In the genomic region with DNA sequence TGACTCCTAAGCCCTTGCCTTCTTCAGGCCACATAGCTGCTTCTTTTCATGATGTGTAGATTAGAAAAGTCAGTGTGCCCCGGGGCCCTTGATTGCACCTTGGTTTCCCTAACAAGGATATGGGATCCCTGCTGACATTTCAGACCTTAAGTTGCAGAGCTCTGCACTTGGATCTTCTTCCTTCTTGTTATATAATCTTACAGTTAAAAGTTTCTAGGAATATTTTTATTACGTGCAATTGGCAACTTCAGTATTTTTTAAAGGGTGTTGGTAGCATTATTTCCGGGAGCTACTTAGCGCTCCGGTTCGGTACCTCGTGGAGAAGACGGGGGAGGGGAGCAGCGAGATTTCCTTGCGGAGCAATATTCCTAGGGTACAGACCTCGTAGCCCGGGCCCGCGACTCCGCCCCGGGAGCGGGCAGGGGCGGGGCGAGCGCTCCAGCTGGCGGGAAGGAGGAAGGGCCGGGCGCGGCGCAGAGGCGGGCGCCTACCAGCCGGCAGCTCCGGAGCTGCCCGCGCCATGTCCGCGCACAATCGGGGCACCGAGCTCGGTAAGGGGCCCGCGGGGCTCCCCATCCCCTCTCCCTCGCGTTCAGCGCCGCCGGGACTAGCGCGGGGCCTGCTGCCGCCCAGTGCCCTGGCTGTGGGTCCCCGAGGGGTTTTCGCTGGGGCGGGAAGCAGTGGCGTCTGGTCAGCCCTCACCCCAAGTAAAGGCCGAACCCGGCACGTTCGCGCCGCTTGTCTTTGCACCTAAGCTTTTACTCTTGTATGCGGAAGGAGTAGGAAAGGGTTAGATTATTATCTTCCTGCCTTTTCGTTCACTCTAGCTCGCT, we compare ENCODE assay signal across 8 cellular contexts. TPM values are rescaled to one million over a fixed set of nuclear protein-coding genes. Genes with fewer than 3 reads are reported as not detected.
A peak's percentile ranks its signal among the peaks of the same experiment; 100 is the strongest.
DNase-seq lines count a peak whose midpoint lies in the region; ATAC-seq and TF ChIP-seq lines count a peak whose summit lies in the region.

TSS of gene DERA (plus strand) at position 469 of the 833 bp plus-strand sequence. CDS start at position 521, 52 bp downstream.

- H3K4me1 Mint-ChIP-seq in CD4-positive, alpha-beta T cell (ENCODE audit: low read depth), result peaks cover 29% of the 10 kb centered on the region
- H3K4me1 Mint-ChIP-seq in effector memory CD8-positive, alpha-beta T cell (ENCODE audit: low read depth in 2 of 2), result peaks cover 7 to 12% of the 10 kb centered on the region in 2 donors

- peaks cover 3 to 22% of the 10 kb centered on the region in 2 experiments for H3K36me3 ChIP-seq in mesenchymal stem cell (ENCODE audit: control insufficient read depth in 1 of 2, insufficient read depth in 2 of 2, low read depth in 1 of 2, low read length in 2 of 2)

- peak; percentile 16 to 64 (median 42) for DNase-seq in CD4-positive, alpha-beta T cell
- DNase-seq in NCI-H774 (lab: John Stamatoyannopoulos, UW), result peak; percentile 76
- DNase-seq in activated CD8-positive, alpha-beta memory T cell treated with anti-CD3 and anti-CD28 coated beads for 24 hours, result peak; percentile 84
- DNase-seq in effector memory CD8-positive, alpha-beta T cell, result peak; percentile 23 to 42 (median 36)
- DNase-seq in mesenchymal stem cell, result peak; percentile 77
- DNase-seq in stimulated activated CD8-positive, alpha-beta memory T cell treated with anti-CD3 and anti-CD28 coated beads, Interleukin-12 subunit alpha, Interleukin-12 subunit beta, amount 100 ng/mL, for 4 hours (ENCODE audit: low read depth), result peak; percentile 41

- intact Hi-C loops in CD4-positive, alpha-beta T cell (cut with DNase I, micrococcal nuclease), result no loop called here

- H4K91ac ChIP-seq in mesenchymal stem cell (ENCODE audit: low read length), result peak within 1 kb of the TSS; percentile 77

- H2BK120ac ChIP-seq in mesenchymal stem cell (ENCODE audit: low read depth, low read length), result peak within 1 kb of the TSS; percentile 93

- peak within 1 kb of the TSS; percentile 97 for H4K8ac ChIP-seq in mesenchymal stem cell (ENCODE audit: low read length)

- no peaks in the 10 kb centered on the region for H3K36me3 Mint-ChIP-seq in CD4-positive, alpha-beta T cell (ENCODE audit: low read depth)
- H3K36me3 Mint-ChIP-seq in effector memory CD8-positive, alpha-beta T cell (ENCODE audit: insufficient read depth), result no peaks in the 10 kb centered on the region

- H3K27me3 ChIP-seq in CD4-positive, alpha-beta T cell (ENCODE audit: control insufficient read depth, insufficient read depth, low read length), result no peaks in the 10 kb centered on the region
- no peaks in the 10 kb centered on the region for H3K27me3 ChIP-seq in mesenchymal stem cell (ENCODE audit: control insufficient read depth in 1 of 2, insufficient read depth in 1 of 2, low read length in 2 of 2)

- H2BK5ac ChIP-seq in mesenchymal stem cell (ENCODE audit: low read depth, low read length, poor library complexity, severe bottlenecking), result peak within 1 kb of the TSS; percentile 86

- CTCF ChIA-PET in CD4-positive, alpha-beta T cell (lab: Charles Lee), result interaction anchor here (0.8 to 2.3 kb wide), 2 partner anchors 11 to 14 kb away, joined by 3 to 10 read pairs; no protein-coding TSS in a partner anchor

- H2BK12ac ChIP-seq in mesenchymal stem cell (ENCODE audit: low read length in 2 of 2), result no peak within 1 kb of the TSS

- H3K4me3 ChIP-seq in mesenchymal stem cell (ENCODE audit: insufficient read depth in 1 of 2, low read depth in 1 of 2, low read length in 2 of 2), result peak within 1 kb of the TSS; percentile 79 to 82

- no peaks in the 10 kb centered on the region for H3K9me3 Mint-ChIP-seq in CD4-positive, alpha-beta T cell
- H3K9me3 Mint-ChIP-seq in effector memory CD8-positive, alpha-beta T cell, result no peaks in the 10 kb centered on the region

- peak within 1 kb of the TSS; percentile 35 to 81 for H3K4ac ChIP-seq in mesenchymal stem cell (ENCODE audit: low read depth in 1 of 2, low read length in 2 of 2)

- TF ChIP-seq CTCF in CD4-positive, alpha-beta T cell (IDR thresholded peaks at IDR 0.05), result no peak

- H3K27ac ChIP-seq in CD4-positive, alpha-beta T cell (ENCODE audit: low read depth, low read length), result peak within 1 kb of the TSS; percentile 64
- H3K27ac ChIP-seq in mesenchymal stem cell (ENCODE audit: low read length, poor library complexity, severe bottlenecking), result peak within 1 kb of the TSS; percentile 87

- peak; percentile 91 for ATAC-seq in CD4-positive, alpha-beta T cell (ENCODE audit: poor library complexity)
- ATAC-seq in GM19351 (IDR thresholded peaks at IDR 0.05; ENCODE audit: unreplicated experiment), result peak; percentile 87
- peak; percentile 90 for ATAC-seq in HG03520 (IDR thresholded peaks at IDR 0.05; ENCODE audit: unreplicated experiment)
- ATAC-seq in effector memory CD8-positive, alpha-beta T cell (replicated peaks), result peak; percentile 92

- POLR2A ChIA-PET in CD4-positive, alpha-beta T cell (lab: Charles Lee), result interaction anchor here (0.6 to 2.4 kb wide), 16 partner anchors 13 to 1493 kb away, joined by 3 to 18 read pairs (median 4); partner anchors contain the start of genes ARHGDIB, C12orf60, STRAP and WBP11

- no peak within 1 kb of the TSS for H3K14ac ChIP-seq in mesenchymal stem cell (ENCODE audit: low read length in 2 of 2)

- peak within 1 kb of the TSS; percentile 77 for H3K27ac Mint-ChIP-seq in CD4-positive, alpha-beta T cell
- H3K27ac Mint-ChIP-seq in effector memory CD8-positive, alpha-beta T cell, result peak within 1 kb of the TSS; percentile 87 to 93

- peak within 1 kb of the TSS; percentile 95 for H3K9ac ChIP-seq in mesenchymal stem cell (ENCODE audit: low read length)

- H3K27me3 Mint-ChIP-seq in CD4-positive, alpha-beta T cell, result no peaks in the 10 kb centered on the region
- H3K27me3 Mint-ChIP-seq in effector memory CD8-positive, alpha-beta T cell, result no peaks in the 10 kb centered on the region

- H2BK15ac ChIP-seq in mesenchymal stem cell (ENCODE audit: low read depth, poor library complexity, severe bottlenecking), result peak within 1 kb of the TSS; percentile 100

- peak within 1 kb of the TSS; percentile 81 for H3K4me2 ChIP-seq in mesenchymal stem cell (ENCODE audit: low read length, poor library complexity, severe bottlenecking)

- peaks cover 10% of the 10 kb centered on the region for H3K79me1 ChIP-seq in mesenchymal stem cell (replicated peaks; ENCODE audit: low read length, poor library complexity, severe bottlenecking)

- H3K9me3 ChIP-seq in CD4-positive, alpha-beta T cell (ENCODE audit: control insufficient read depth, low read length), result no peaks in the 10 kb centered on the region
- H3K9me3 ChIP-seq in mesenchymal stem cell (ENCODE audit: control insufficient read depth, low read length), result no peaks in the 10 kb centered on the region

- H2AFZ ChIP-seq in mesenchymal stem cell (ENCODE audit: low read depth, low read length), result peak within 1 kb of the TSS; percentile 96

- H3K4me3 Mint-ChIP-seq in CD4-positive, alpha-beta T cell, result peak within 1 kb of the TSS; percentile 89
- H3K4me3 Mint-ChIP-seq in effector memory CD8-positive, alpha-beta T cell, result peak within 1 kb of the TSS; percentile 88 to 92

- H3K18ac ChIP-seq in mesenchymal stem cell (ENCODE audit: low read depth in 1 of 2, low read length in 2 of 2), result peak within 1 kb of the TSS; percentile 93 to 100

- under 1% methylated on average over 42 of the region's 59 CpGs for WGBS in mesenchymal stem cell

- H3K23ac ChIP-seq in mesenchymal stem cell (ENCODE audit: low read length in 2 of 2), result no peak within 1 kb of the TSS

- no peak within 1 kb of the TSS for H2AK5ac ChIP-seq in mesenchymal stem cell (ENCODE audit: low read length, severe bottlenecking)

- no peaks in the 10 kb centered on the region for H3K4me1 ChIP-seq in mesenchymal stem cell (ENCODE audit: control insufficient read depth, insufficient read depth, low read depth, low read length)

RNA-seq across cellular contexts. Expression of gene DERA, which starts in this region (rescaled TPM):
- total RNA-seq in CD4-positive, alpha-beta T cell, result 1 to 10 TPM; 6.2 to 7.2 TPM
- 13.8 TPM for polyA plus RNA-seq in mesenchymal stem cell (2013, experiment 1 of 2)
- 14.0 TPM for polyA plus RNA-seq in mesenchymal stem cell (2013, experiment 2 of 2)

Comparison
In these comparisons a context has a peak if more than half of its experiments do, and no peak if none do; other contexts are left out.
1. Peak in every context shown above with its lines: DNase-seq, ATAC-seq, H3K4me3 ChIP-seq and H3K27ac ChIP-seq.